Comparison of ENCODE assay signal across 18 cellular contexts in genomic region chr3:30341851-30342250, GRCh38.
DNase-seq lines count a peak whose midpoint lies in the region; ATAC-seq lines count a peak whose summit lies in the region.
"Had no signal": no experiment of that assay in that cellular context is flagged by ENCODE, and none has a peak within 500 bp of the region (broad histone marks: within the 10 kb centered on the region; RNA-seq: fewer than 3 reads in every experiment).

No MANE protein-coding gene starts in this region.

- no peaks in the 10 kb centered on the region for H3K27me3 Mint-ChIP-seq in stimulated activated naive B cell treated with anti-CD40 and anti-IgM and Interleukin-4, amounts not matched to agents 10 μg/mL and 1 μg/mL and 100 μg/mL, for 72 hours
- H3K27me3 Mint-ChIP-seq: dendritic cell treated with granulocyte-macrophage colony-stimulating factor and Interleukin-4, amounts not matched to agents 40 ng/mL and 50 ng/mL, for 4 days; T-helper 17 cell had no signal

- no peak for ATAC-seq in stimulated activated naive B cell treated with anti-CD40 and anti-IgM and Interleukin-4, amounts not matched to agents 10 μg/mL and 1 μg/mL and 100 μg/mL, for 72 hours (replicated peaks)
- ATAC-seq: GM23338, T-helper 17 cell had no signal

- H3K9ac ChIP-seq in rectal smooth muscle tissue (ENCODE audit: low read length): no peak overlapping the region
- H3K9ac ChIP-seq: neural progenitor cell had no signal

- H3K79me2 ChIP-seq in ACC112 (ENCODE audit: control insufficient read depth, insufficient read depth, low read length, unreplicated experiment): no peaks in the 10 kb centered on the region

- no peak overlapping the region for H3K27ac Mint-ChIP-seq in stimulated activated naive B cell treated with anti-CD40 and anti-IgM and Interleukin-4, amounts not matched to agents 10 μg/mL and 1 μg/mL and 100 μg/mL, for 72 hours
- H3K27ac Mint-ChIP-seq: dendritic cell treated with granulocyte-macrophage colony-stimulating factor and Interleukin-4, amounts not matched to agents 40 ng/mL and 50 ng/mL, for 4 days; GM23338; neural progenitor cell; T-helper 17 cell had no signal

- H3K4me3 Mint-ChIP-seq in stimulated activated naive B cell treated with anti-CD40 and anti-IgM and Interleukin-4, amounts not matched to agents 10 μg/mL and 1 μg/mL and 100 μg/mL, for 72 hours: no peak overlapping the region
- H3K4me3 Mint-ChIP-seq: dendritic cell treated with granulocyte-macrophage colony-stimulating factor and Interleukin-4, amounts not matched to agents 40 ng/mL and 50 ng/mL, for 4 days; GM23338; neural progenitor cell; T-helper 17 cell had no signal

- H3K36me3 ChIP-seq in ACC112 (ENCODE audit: insufficient read depth, low read length) (no peaks in the 10 kb centered on the region), rectal smooth muscle tissue (ENCODE audit: control insufficient read depth, insufficient read depth, low read length) (no peaks in the 10 kb centered on the region)
- H3K36me3 ChIP-seq: neural progenitor cell, Peyer's patch had no signal

- peaks cover 2 to 5% of the 10 kb centered on the region in 2 donors for H3K4me1 Mint-ChIP-seq in stimulated activated naive B cell treated with anti-CD40 and anti-IgM and Interleukin-4, amounts not matched to agents 10 μg/mL and 1 μg/mL and 100 μg/mL, for 72 hours

- peaks cover 55% of the 10 kb centered on the region for H3K4me1 ChIP-seq in ACC112 (ENCODE audit: control insufficient read depth, insufficient read depth, low read length, unreplicated experiment)
- no peaks in the 10 kb centered on the region for H3K4me1 ChIP-seq in rectal smooth muscle tissue (ENCODE audit: control insufficient read depth, insufficient read depth, low read length)
- H3K4me1 ChIP-seq: Peyer's patch had no signal

- DNase-seq in LHCN-M2 (ENCODE audit: low read depth) (peak; percentile 48), dermis blood vessel endothelial cell (peak; percentile 38), SKM-1 (lab: John Stamatoyannopoulos, UW; ENCODE audit: unreplicated experiment) (no peak), NCI-H226 (no peak), UCSD-AML1 (lab: John Stamatoyannopoulos, UW; ENCODE audit: unreplicated experiment) (no peak)
- DNase-seq in stimulated activated naive B cell treated with anti-CD40 and anti-IgM and Interleukin-4, amounts not matched to agents 10 μg/mL and 1 μg/mL and 100 μg/mL, for 72 hours: no peak
- DNase-seq: activated T-cell treated with anti-CD3 and anti-CD28 coated beads, Interleukin-2, amount 50 U/mL, for 48 hours; anterior cingulate cortex; NCI-H1436 treated with DMSO at 0.1 percent for 48 hours; NCI-H510A treated with DMSO at 0.1 percent for 48 hours; T-helper 17 cell had no signal

- H3K36me3 Mint-ChIP-seq in stimulated activated naive B cell treated with anti-CD40 and anti-IgM and Interleukin-4, amounts not matched to agents 10 μg/mL and 1 μg/mL and 100 μg/mL, for 72 hours: no peaks in the 10 kb centered on the region
- H3K36me3 Mint-ChIP-seq: neural progenitor cell had no signal

- no peaks in the 10 kb centered on the region for H3K27me3 ChIP-seq in ACC112 (ENCODE audit: insufficient read depth, low read length)
- no peaks in the 10 kb centered on the region for H3K27me3 ChIP-seq in rectal smooth muscle tissue (ENCODE audit: control insufficient read depth, insufficient read depth, low read length)
- H3K27me3 ChIP-seq: neural progenitor cell, Peyer's patch had no signal

- peaks cover 0 to 6% of the 10 kb centered on the region in 2 donors for H3K9me3 Mint-ChIP-seq in stimulated activated naive B cell treated with anti-CD40 and anti-IgM and Interleukin-4, amounts not matched to agents 10 μg/mL and 1 μg/mL and 100 μg/mL, for 72 hours
- H3K9me3 Mint-ChIP-seq: neural progenitor cell had no signal

- H2AFZ ChIP-seq in ACC112 (ENCODE audit: low read length, unreplicated experiment): no peak overlapping the region
- H2AFZ ChIP-seq: GM23338, neural progenitor cell had no signal

- H3K4me3 ChIP-seq in ACC112 (ENCODE audit: low read depth, low read length) (peak overlapping the region; percentile 30; the same call in 1 of the 2 replicates), rectal smooth muscle tissue (ENCODE audit: low read length) (no peak overlapping the region)
- H3K4me3 ChIP-seq: GM23338, lung, neural progenitor cell, Peyer's patch had no signal

- peak overlapping the region; percentile 97 for H3K27ac ChIP-seq in ACC112 (ENCODE audit: low read depth, low read length)
- H3K27ac ChIP-seq in rectal smooth muscle tissue (ENCODE audit: low read depth, low read length): peak overlapping the region; percentile 45
- H3K27ac ChIP-seq: neural progenitor cell had no signal

Comparison
In these comparisons a context has a peak if more than half of its experiments do, and no peak if none do; other contexts are left out.
1. DNase-seq: peak in LHCN-M2 (single experiment) and dermis blood vessel endothelial cell (single experiment); none in SKM-1 (single experiment), NCI-H226 (single experiment), UCSD-AML1 (single experiment) and stimulated activated naive B cell treated with anti-CD40 and anti-IgM and Interleukin-4, amounts not matched to agents 10 μg/mL and 1 μg/mL and 100 μg/mL, for 72 hours (single experiment).